8 cellular contexts compared by ENCODE assay signal in genomic region chr6:138815797-138816528, GRCh38. TPM values are rescaled to one million over a fixed set of nuclear protein-coding genes. Genes with fewer than 3 reads are reported as not detected.
A peak's percentile ranks its signal among the peaks of the same experiment; 100 is the strongest.
DNase-seq lines count a peak whose midpoint lies in the region; ATAC-seq and TF ChIP-seq lines count a peak whose summit lies in the region.

No MANE protein-coding gene starts in this region.

- CTCF ChIA-PET in activated B cell treated with CpG ODN at 0.5 μM for 24 hours (lab: Charles Lee) = interaction anchor here (0.7 to 5.3 kb wide), 15 partner anchors 9 to 559 kb away, joined by 3 to 36 read pairs (median 4); partner anchors contain the start of genes CITED2 and REPS1

- POLR2A ChIA-PET in activated B cell treated with CpG ODN at 0.5 μM for 24 hours (lab: Charles Lee) = interaction anchor here (0.6 to 1.4 kb wide), 5 partner anchors 172 to 548 kb away, joined by 3 to 5 read pairs (median 3); partner anchors contain the start of gene REPS1

- intact Hi-C loops in activated B cell treated with CpG ODN at 0.5 μM for 24 hours (cut with micrococcal nuclease) = loop anchor here (1.0 to 5.0 kb wide), 7 partner anchors 96 to 548 kb away; partner anchors contain the start of gene REPS1

- peak; percentile 35 for DNase-seq in COR-L47 (lab: John Stamatoyannopoulos, UW)
- DNase-seq in NCI-H2227 (lab: John Stamatoyannopoulos, UW; ENCODE audit: unreplicated experiment) = peak; percentile 36
- no peak for DNase-seq in activated B cell treated with CpG ODN at 0.5 μM for 24 hours
- peak; percentile 62 for DNase-seq in glomerular visceral epithelial cell (ENCODE audit: extremely low spot score)
- peak; percentile 77 for DNase-seq in renal cortical epithelial cell (ENCODE audit: low read depth)

- no peak overlapping the region for H3K4me3 Mint-ChIP-seq in activated B cell treated with CpG ODN at 0.5 μM for 24 hours

- H3K27me3 Mint-ChIP-seq in activated B cell treated with CpG ODN at 0.5 μM for 24 hours = no peaks in the 10 kb centered on the region

- no peak for TF ChIP-seq CTCF in activated B cell treated with CpG ODN at 0.5 μM for 24 hours (IDR thresholded peaks at IDR 0.05)

- no peaks in the 10 kb centered on the region for H3K9me3 Mint-ChIP-seq in activated B cell treated with CpG ODN at 0.5 μM for 24 hours

- H3K27ac Mint-ChIP-seq in activated B cell treated with CpG ODN at 0.5 μM for 24 hours = peak overlapping the region; percentile 43

- no peaks in the 10 kb centered on the region for H3K36me3 Mint-ChIP-seq in activated B cell treated with CpG ODN at 0.5 μM for 24 hours (ENCODE audit: low read depth)

- peak; percentile 58 for ATAC-seq in GM18907 (IDR thresholded peaks at IDR 0.05; ENCODE audit: unreplicated experiment)
- ATAC-seq in HG03139 (IDR thresholded peaks at IDR 0.05; ENCODE audit: unreplicated experiment) = peak; percentile 50
- ATAC-seq in activated B cell treated with CpG ODN at 0.5 μM for 24 hours (ENCODE audit: low read depth) = peak; percentile 59
- ATAC-seq in HG02870 (IDR thresholded peaks at IDR 0.05; ENCODE audit: unreplicated experiment) = no peak

- peaks cover 32% of the 10 kb centered on the region for H3K4me1 Mint-ChIP-seq in activated B cell treated with CpG ODN at 0.5 μM for 24 hours

RNA-seq across cellular contexts. Expression of gene ECT2L, which starts 20.1 kb away (rescaled TPM):
- total RNA-seq in activated B cell treated with CpG ODN at 0.5 μM for 24 hours = not detected in 2 replicates
- total RNA-seq in renal cortical epithelial cell = 0.10 TPM in 1 of 2 replicates, not detected in the other

RNA-seq across cellular contexts. Expression of gene CCDC28A, which starts 42.4 kb away (rescaled TPM):
- 14.0 and 14.6 TPM in 2 replicates for total RNA-seq in activated B cell treated with CpG ODN at 0.5 μM for 24 hours
- 8.3 and 20.0 TPM in 2 replicates for total RNA-seq in renal cortical epithelial cell
